11 cellular contexts compared by ENCODE assay signal in genomic region chr11:67355023-67355793, GRCh38. TPM values are rescaled to one million over a fixed set of nuclear protein-coding genes. Genes with fewer than 3 reads are reported as not detected.
DNase-seq lines count a peak whose midpoint lies in the region; ATAC-seq, FAIRE-seq and TF ChIP-seq lines count a peak whose summit lies in the region.
"Had no signal": no experiment of that assay in that cellular context is flagged by ENCODE, and none has a peak within 500 bp of the region (broad histone marks: within the 10 kb centered on the region; RNA-seq: fewer than 3 reads in every experiment).

No MANE protein-coding gene starts in this region.

- H3K27me3 ChIP-seq in right atrium auricular region (no peaks in the 10 kb centered on the region), K562 (ENCODE audit: control insufficient read depth in 2 of 2, insufficient read depth in 2 of 2, low read length in 2 of 2) (no peaks in the 10 kb centered on the region), muscle layer of colon (ENCODE audit: control insufficient read depth in 1 of 2, insufficient read depth in 2 of 2, low read length in 2 of 2) (no peaks in the 10 kb centered on the region), uterus (no peaks in the 10 kb centered on the region)

- H3K79me2 ChIP-seq in K562 (ENCODE audit: control insufficient read depth, insufficient read depth, low read length): peaks cover 8% of the 10 kb centered on the region

- no peak for TF ChIP-seq CTCF in right atrium auricular region (IDR thresholded peaks at IDR 0.05)
- no peak for TF ChIP-seq CTCF in K562 (IDR thresholded peaks at IDR 0.05 in 2 of 3, conservative IDR thresholded peaks at IDR 0.05 in 1 of 3; ENCODE audit: insufficient read depth in 2 of 3, low read depth in 1 of 3, low read length in 3 of 3)
- TF ChIP-seq CTCF in uterus (IDR thresholded peaks at IDR 0.05): no peak

- peak overlapping the region; percentile 94 for H3K4me2 ChIP-seq in K562 (ENCODE audit: insufficient read depth, low read length)

- BruUV-seq in K562 (replicated peaks; lab: Mats Ljungman, UMichigan): no TSS peak

- H3K27ac ChIP-seq in right atrium auricular region: peak overlapping the region; percentile 99
- H3K27ac ChIP-seq in K562 (ENCODE audit: extremely low read depth, low read depth, low read length): peak overlapping the region; percentile 92
- peak overlapping the region; percentile 16 for H3K27ac ChIP-seq in muscle layer of colon (ENCODE audit: low read depth, low read length)
- peak overlapping the region; percentile 97 to 99 for H3K27ac ChIP-seq in uterus

- CTCF ChIA-PET in K562 (lab: Yijun Ruan, JAX; ENCODE audit: low intra/inter-chr PET ratio): interaction anchor here (1.6 to 4.5 kb wide), 3 partner anchors 25 to 27 kb away, joined by 6 to 41 read pairs (median 25); no protein-coding TSS in a partner anchor

- no peak for TF ChIP-seq RAD21 in K562 (CRISPR knock-in tag; conservative IDR thresholded peaks at IDR 0.05 in 1 of 2, IDR thresholded peaks at IDR 0.05 in 1 of 2)

- H2AFZ ChIP-seq in K562 (ENCODE audit: low read depth, low read length): peak overlapping the region; percentile 21; the same call in 1 of the 2 replicates

- H3K4me1 ChIP-seq in right atrium auricular region (peaks cover 0 to 74% of the 10 kb centered on the region in 2 donors), K562 (replicated peaks in 1 of 2; ENCODE audit: control insufficient read depth in 2 of 2, insufficient read depth in 2 of 2, low read length in 2 of 2) (peaks cover 51 to 64% of the 10 kb centered on the region in 2 experiments), muscle layer of colon (ENCODE audit: insufficient read depth, low read length) (peaks cover 58% of the 10 kb centered on the region), uterus (peaks cover 31 to 42% of the 10 kb centered on the region in 2 donors)

- TF ChIP-seq POLR2A in K562 (conservative IDR thresholded peaks at IDR 0.05): no peak
- no peak for TF ChIP-seq POLR2A in uterus (IDR thresholded peaks at IDR 0.05)

- no peaks in the 10 kb centered on the region for H3K9me1 ChIP-seq in K562 (ENCODE audit: control insufficient read depth, insufficient read depth, low read length)

- H3K9ac ChIP-seq in K562 (ENCODE audit: insufficient read depth in 1 of 2, low read depth in 2 of 2, low read length in 2 of 2) (peak overlapping the region; percentile 80 to 87), muscle layer of colon (ENCODE audit: low read length) (no peak overlapping the region)

- FAIRE-seq in K562 (lab: Jason Lieb, UNC): no peak

- in situ Hi-C loops in K562 (cut with MboI): no loop called here

- intact Hi-C loops in left ventricle myocardium superior (cut with micrococcal nuclease) (no loop called here), K562 (cut with micrococcal nuclease) (loop anchor here (5.0 kb wide), 1 partner anchor 152 kb away; the partner anchor contains the start of genes CDK2AP2 and PITPNM1), uterus (cut with DNase I; ENCODE audit: low total_unique reads) (no loop called here)

- 49% methylated on average over 8 of the region's 11 CpGs for WGBS in K562 (ENCODE audit: insufficient coverage, low coverage, missing lambda C conversion rate)

- POLR2A ChIA-PET in K562 (lab: Yijun Ruan, JAX): interaction anchor here (0.6 to 0.8 kb wide), 3 partner anchors 8 to 43 kb away, joined by 3 read pairs; no protein-coding TSS in a partner anchor

- H3K9me3 ChIP-seq in right atrium auricular region (no peaks in the 10 kb centered on the region), K562 (replicated peaks; ENCODE audit: control insufficient read depth, insufficient read depth, low read depth, low read length) (no peaks in the 10 kb centered on the region), muscle layer of colon (ENCODE audit: low read length) (no peaks in the 10 kb centered on the region), uterus (no peaks in the 10 kb centered on the region)

- H3K36me3 ChIP-seq in right atrium auricular region (no peaks in the 10 kb centered on the region), K562 (ENCODE audit: control insufficient read depth, insufficient read depth, low read length) (peaks cover 4% of the 10 kb centered on the region; the same call in 1 of the 3 replicates), muscle layer of colon (ENCODE audit: insufficient read depth, low read length) (no peaks in the 10 kb centered on the region), uterus (no peaks in the 10 kb centered on the region)

- no peak for ATAC-seq in left ventricle myocardium superior
- ATAC-seq in K562: no peak
- no peak for ATAC-seq in GM19035 (IDR thresholded peaks at IDR 0.05; ENCODE audit: unreplicated experiment)

- H4K20me1 ChIP-seq in K562 (replicated peaks; ENCODE audit: control insufficient read depth, insufficient read depth, low read length): no peaks in the 10 kb centered on the region

- no peak for DNase-seq in right atrium auricular region (ENCODE audit: low spot score)
- DNase-seq in left ventricle myocardium superior: no peak
- peak in 1 of 4 experiments; percentile 6 for DNase-seq in K562 (ENCODE audit: extremely low read depth in 1 of 4, low spot score in 3 of 4)
- peak in 1 of 2 donors; percentile 45 for DNase-seq in uterus
- no peak for DNase-seq in KG1 (lab: John Stamatoyannopoulos, UW)
- DNase-seq in COR-L47 (lab: John Stamatoyannopoulos, UW): no peak
- DNase-seq: activated T-cell treated with anti-CD3 and anti-CD28 coated beads for 4 hours, DND-41, NCI-H345 had no signal

- no peak for TF ChIP-seq EP300 in K562 (IDR thresholded peaks at IDR 0.05; ENCODE audit: low read length)

- H3K4me3 ChIP-seq in right atrium auricular region (no peak overlapping the region), K562 (no peak overlapping the region; the same call in 1 of the 2 replicates), muscle layer of colon (ENCODE audit: low read depth in 1 of 2, low read length in 2 of 2) (no peak overlapping the region), uterus (no peak overlapping the region)

RNA-seq across cellular contexts. Expression of gene POLD4, which starts 1.9 kb away (rescaled TPM):
- total RNA-seq in right atrium auricular region (100 to 1,000 TPM; 115 to 136 TPM), left ventricle myocardium superior (40.3 TPM), K562 (2014; rRNA removed) (53.6 and 56.2 TPM in 2 replicates), K562 (2014; rRNA removed; fragmentation: Illumina TruSeq; extraction: Trizol) (8.3 and 9.9 TPM in 2 replicates), K562 (2015; rRNA removed; fragmentation: Illumina TruSeq; extraction: Trizol) (18.3 and 18.7 TPM in 2 replicates), K562 (2021) (32.7 and 42.1 TPM in 2 replicates), uterus (10 to 100 TPM in 3 of 4 donors, 1 to 10 TPM in 1; 8.7 to 65.6 (median 31.3) TPM)
- total RNA-seq in K562 (2011; cell fraction: chromatin; rRNA removed; ENCODE audit: low replicate concordance): 26.2 and 67.4 TPM in 2 replicates
- total RNA-seq in K562 (2011; cell fraction: nucleolus; rRNA removed): 64.6 and 81.5 TPM in 2 replicates
- 46.1 and 55.9 TPM in 2 replicates for total RNA-seq in K562 (2011; cell fraction: nucleoplasm; rRNA removed)
- polyA plus RNA-seq in K562 (2011; rRNA removed) (39.4 and 42.2 TPM in 2 replicates), K562 (2014; fragmentation: Illumina TruSeq; extraction: Trizol) (10.6 and 25.7 TPM in 2 replicates), K562 (2014; fragmentation: Nextera tagmentation; extraction: Ambion mirVana) (1 to 10 TPM; 5.8 to 6.1 TPM), K562 (2014; rRNA removed) (64.5 and 69.7 TPM in 2 replicates)
- 73.0 and 175 TPM in 2 replicates for polyA plus RNA-seq in K562 (2011; cell fraction: cytosol; rRNA removed)
- polyA plus RNA-seq in K562 (2011; cell fraction: nucleus; rRNA removed): 55.9 and 110 TPM in 2 replicates
- 66.3 and 137 TPM in 2 replicates for polyA plus RNA-seq in K562 (2012)
- 6.7 and 10.2 TPM in 2 replicates for polyA minus RNA-seq in K562 (2011; rRNA and poly(A)+ RNA removed)
- polyA minus RNA-seq in K562 (2011; cell fraction: cytosol; rRNA and poly(A)+ RNA removed): 21.3 and 21.8 TPM in 2 replicates
- 27.2 and 29.6 TPM in 2 replicates for polyA minus RNA-seq in K562 (2011; cell fraction: nucleus; rRNA and poly(A)+ RNA removed)

RNA-seq across cellular contexts. Expression of gene CLCF1, which starts 18.2 kb away (rescaled TPM):
- total RNA-seq in right atrium auricular region: 10 to 100 TPM in 1 of 2 donors, 1 to 10 TPM in 1; 2.7 to 18.0 TPM
- total RNA-seq in left ventricle myocardium superior: 0.89 TPM
- total RNA-seq in K562 (2011; cell fraction: chromatin; rRNA removed; ENCODE audit: low replicate concordance): 4.3 and 8.4 TPM in 2 replicates
- 3.4 and 5.3 TPM in 2 replicates for total RNA-seq in K562 (2011; cell fraction: nucleolus; rRNA removed)
- 3.7 and 8.0 TPM in 2 replicates for total RNA-seq in K562 (2011; cell fraction: nucleoplasm; rRNA removed)
- 2.4 and 3.2 TPM in 2 replicates for total RNA-seq in K562 (2014; rRNA removed)
- total RNA-seq in K562 (2014; rRNA removed; fragmentation: Illumina TruSeq; extraction: Trizol): 1.1 and 1.2 TPM in 2 replicates
- 1.9 and 2.0 TPM in 2 replicates for total RNA-seq in K562 (2015; rRNA removed; fragmentation: Illumina TruSeq; extraction: Trizol)
- total RNA-seq in K562 (2021): 3.6 and 4.3 TPM in 2 replicates
- polyA plus RNA-seq in K562 (2011; rRNA removed): 3.0 and 4.1 TPM in 2 replicates
- 5.7 and 8.8 TPM in 2 replicates for polyA plus RNA-seq in K562 (2011; cell fraction: cytosol; rRNA removed)
- polyA plus RNA-seq in K562 (2011; cell fraction: nucleus; rRNA removed): 9.3 and 20.8 TPM in 2 replicates
- polyA plus RNA-seq in K562 (2012): 2.9 and 5.3 TPM in 2 replicates
- 3.1 and 3.6 TPM in 2 replicates for polyA plus RNA-seq in K562 (2014; fragmentation: Illumina TruSeq; extraction: Trizol)
- polyA plus RNA-seq in K562 (2014; fragmentation: Nextera tagmentation; extraction: Ambion mirVana): under 1 TPM; 0.49 to 0.80 TPM
- polyA plus RNA-seq in K562 (2014; rRNA removed): 3.8 and 5.8 TPM in 2 replicates
- 0.78 and 2.1 TPM in 2 replicates for polyA minus RNA-seq in K562 (2011; rRNA and poly(A)+ RNA removed)
- polyA minus RNA-seq in K562 (2011; cell fraction: cytosol; rRNA and poly(A)+ RNA removed): 2.4 and 4.2 TPM in 2 replicates
- 1.7 and 1.8 TPM in 2 replicates for polyA minus RNA-seq in K562 (2011; cell fraction: nucleus; rRNA and poly(A)+ RNA removed)
- 10 to 100 TPM in 1 of 4 donors, 1 to 10 TPM in 2, under 1 TPM in 1; 0.77 to 19.3 (median 7.4) TPM for total RNA-seq in uterus

RNA-seq across cellular contexts. Expression of gene RAD9A, which starts 36.6 kb away (rescaled TPM):
- total RNA-seq in right atrium auricular region (1 to 10 TPM; 6.2 to 6.5 TPM), left ventricle myocardium superior (5.8 TPM), K562 (2014; rRNA removed) (17.1 and 25.1 TPM in 2 replicates), K562 (2014; rRNA removed; fragmentation: Illumina TruSeq; extraction: Trizol) (5.7 and 6.7 TPM in 2 replicates), K562 (2015; rRNA removed; fragmentation: Illumina TruSeq; extraction: Trizol) (15.3 and 16.1 TPM in 2 replicates), K562 (2021) (33.3 and 41.2 TPM in 2 replicates), uterus (10 to 100 TPM in 2 of 4 donors, 1 to 10 TPM in 2; 2.6 to 37.3 (median 11.6) TPM)
- total RNA-seq in K562 (2011; cell fraction: chromatin; rRNA removed; ENCODE audit: low replicate concordance): 59.7 and 169 TPM in 2 replicates
- 116 and 126 TPM in 2 replicates for total RNA-seq in K562 (2011; cell fraction: nucleolus; rRNA removed)
- 63.0 and 77.4 TPM in 2 replicates for total RNA-seq in K562 (2011; cell fraction: nucleoplasm; rRNA removed)
- polyA plus RNA-seq in K562 (2011; rRNA removed) (16.0 and 30.7 TPM in 2 replicates), K562 (2014; fragmentation: Illumina TruSeq; extraction: Trizol) (27.3 and 29.2 TPM in 2 replicates), K562 (2014; fragmentation: Nextera tagmentation; extraction: Ambion mirVana) (1 to 10 TPM; 1.4 to 1.5 TPM), K562 (2014; rRNA removed) (35.9 and 39.7 TPM in 2 replicates)
- polyA plus RNA-seq in K562 (2011; cell fraction: cytosol; rRNA removed): 23.8 and 34.6 TPM in 2 replicates
- polyA plus RNA-seq in K562 (2011; cell fraction: nucleus; rRNA removed): 98.1 and 127 TPM in 2 replicates
- 33.0 and 38.6 TPM in 2 replicates for polyA plus RNA-seq in K562 (2012)
- polyA minus RNA-seq in K562 (2011; rRNA and poly(A)+ RNA removed): 5.2 and 7.3 TPM in 2 replicates
- polyA minus RNA-seq in K562 (2011; cell fraction: cytosol; rRNA and poly(A)+ RNA removed): 15.1 and 20.2 TPM in 2 replicates
- 22.5 and 24.4 TPM in 2 replicates for polyA minus RNA-seq in K562 (2011; cell fraction: nucleus; rRNA and poly(A)+ RNA removed)

RNA-seq across cellular contexts. Expression of gene PPP1CA, which starts 46.5 kb away (rescaled TPM):
- total RNA-seq in right atrium auricular region: 100 to 1,000 TPM in 1 of 2 donors, 10 to 100 TPM in 1; 97.8 to 112 TPM
- 106 TPM for total RNA-seq in left ventricle myocardium superior
- total RNA-seq in K562 (2011; cell fraction: chromatin; rRNA removed; ENCODE audit: low replicate concordance): 37.0 and 127 TPM in 2 replicates
- total RNA-seq in K562 (2011; cell fraction: nucleolus; rRNA removed): 133 and 148 TPM in 2 replicates
- total RNA-seq in K562 (2011; cell fraction: nucleoplasm; rRNA removed): 56.8 and 75.5 TPM in 2 replicates
- total RNA-seq in K562 (2014; rRNA removed): 228 and 302 TPM in 2 replicates
- 104 and 122 TPM in 2 replicates for total RNA-seq in K562 (2014; rRNA removed; fragmentation: Illumina TruSeq; extraction: Trizol)
- 188 and 200 TPM in 2 replicates for total RNA-seq in K562 (2015; rRNA removed; fragmentation: Illumina TruSeq; extraction: Trizol)
- 235 and 242 TPM in 2 replicates for total RNA-seq in K562 (2021)
- 167 and 176 TPM in 2 replicates for polyA plus RNA-seq in K562 (2011; rRNA removed)
- 324 and 501 TPM in 2 replicates for polyA plus RNA-seq in K562 (2011; cell fraction: cytosol; rRNA removed)
- 128 and 201 TPM in 2 replicates for polyA plus RNA-seq in K562 (2011; cell fraction: nucleus; rRNA removed)
- 225 and 287 TPM in 2 replicates for polyA plus RNA-seq in K562 (2012)
- 205 and 253 TPM in 2 replicates for polyA plus RNA-seq in K562 (2014; fragmentation: Illumina TruSeq; extraction: Trizol)
- polyA plus RNA-seq in K562 (2014; fragmentation: Nextera tagmentation; extraction: Ambion mirVana): 10 to 100 TPM; 18.2 to 51.4 TPM
- polyA plus RNA-seq in K562 (2014; rRNA removed): 191 and 208 TPM in 2 replicates
- 80.8 and 116 TPM in 2 replicates for polyA minus RNA-seq in K562 (2011; rRNA and poly(A)+ RNA removed)
- 120 and 127 TPM in 2 replicates for polyA minus RNA-seq in K562 (2011; cell fraction: cytosol; rRNA and poly(A)+ RNA removed)
- 44.8 and 70.1 TPM in 2 replicates for polyA minus RNA-seq in K562 (2011; cell fraction: nucleus; rRNA and poly(A)+ RNA removed)
- 100 to 1,000 TPM in 1 of 4 donors, 10 to 100 TPM in 3; 15.9 to 180 (median 77.1) TPM for total RNA-seq in uterus

RNA-seq across cellular contexts. Expression of gene TBC1D10C, which starts 48.7 kb away (rescaled TPM):
- total RNA-seq in right atrium auricular region (1 to 10 TPM in 1 of 2 donors, under 1 TPM in 1; 0.33 to 1.4 TPM), left ventricle myocardium superior (0.87 TPM), K562 (2014; rRNA removed) (0.68 and 1.1 TPM in 2 replicates), K562 (2014; rRNA removed; fragmentation: Illumina TruSeq; extraction: Trizol) (0.22 and 0.26 TPM in 2 replicates), K562 (2015; rRNA removed; fragmentation: Illumina TruSeq; extraction: Trizol) (0.90 and 1.1 TPM in 2 replicates), K562 (2021) (1.2 and 1.5 TPM in 2 replicates), uterus (1 to 10 TPM in 2 of 4 donors, not detected in 2; 1.3 to 2.5 TPM)
- total RNA-seq in K562 (2011; cell fraction: chromatin; rRNA removed; ENCODE audit: low replicate concordance): 0.39 and 3.0 TPM in 2 replicates
- total RNA-seq in K562 (2011; cell fraction: nucleolus; rRNA removed): 1.8 and 3.3 TPM in 2 replicates
- 0.81 and 1.9 TPM in 2 replicates for total RNA-seq in K562 (2011; cell fraction: nucleoplasm; rRNA removed)
- polyA plus RNA-seq in K562 (2011; rRNA removed) (0.95 and 1.1 TPM in 2 replicates), K562 (2014; fragmentation: Illumina TruSeq; extraction: Trizol) (0.16 and 0.71 TPM in 2 replicates), K562 (2014; fragmentation: Nextera tagmentation; extraction: Ambion mirVana) (not detected), K562 (2014; rRNA removed) (0.93 and 1.7 TPM in 2 replicates)
- 1.1 and 2.0 TPM in 2 replicates for polyA plus RNA-seq in K562 (2011; cell fraction: cytosol; rRNA removed)
- polyA plus RNA-seq in K562 (2011; cell fraction: nucleus; rRNA removed): 8.2 and 12.2 TPM in 2 replicates
- polyA plus RNA-seq in K562 (2012): 1.2 and 2.3 TPM in 2 replicates
- 0.27 and 0.53 TPM in 2 replicates for polyA minus RNA-seq in K562 (2011; rRNA and poly(A)+ RNA removed)
- not detected in 2 replicates for polyA minus RNA-seq in K562 (2011; cell fraction: cytosol; rRNA and poly(A)+ RNA removed)
- polyA minus RNA-seq in K562 (2011; cell fraction: nucleus; rRNA and poly(A)+ RNA removed): 1.8 and 2.3 TPM in 2 replicates

Comparison
In these comparisons a context has a peak if more than half of its experiments do, and no peak if none do; other contexts are left out.
1. H3K27ac ChIP-seq: peak in every context shown above with its lines; median percentile 99 in right atrium auricular region; 98 in uterus; 92 in K562; 16 in muscle layer of colon.